Comparison of ENCODE assay signal across 8 cellular contexts in the genomic region with DNA sequence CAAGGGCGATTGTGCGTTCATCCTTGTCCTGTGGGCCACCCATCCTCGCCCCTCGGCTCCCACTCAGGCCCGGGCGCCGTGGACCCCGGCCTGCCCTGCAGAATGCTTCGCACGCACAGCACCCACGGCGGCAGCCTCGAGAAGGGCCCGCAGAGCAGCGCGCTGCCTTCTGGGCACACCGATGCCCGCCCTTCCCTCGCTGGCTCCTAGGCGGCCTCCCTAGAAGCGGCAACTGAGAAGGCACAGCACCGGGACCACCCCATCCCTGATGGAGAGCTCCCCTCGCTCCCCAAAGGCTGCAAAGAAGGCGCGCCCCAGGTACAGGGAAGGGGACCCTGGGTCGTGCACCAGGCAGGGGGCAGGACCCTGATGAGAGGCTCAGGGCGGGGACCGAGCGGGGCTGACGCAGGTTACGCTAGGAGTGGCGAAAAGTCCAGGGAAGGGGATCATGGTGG. TPM values are rescaled to one million over a fixed set of nuclear protein-coding genes. Genes with fewer than 3 reads are reported as not detected.
DNase-seq lines count a peak whose midpoint lies in the region; ATAC-seq, FAIRE-seq and TF ChIP-seq lines count a peak whose summit lies in the region.

No MANE protein-coding gene starts in this region.

- peaks cover 11 to 23% of the 10 kb centered on the region in 2 experiments; a peak in 3 of 4 replicates for H3K4me1 ChIP-seq in HCT116 (ENCODE audit: control insufficient read depth in 1 of 2, insufficient read depth in 2 of 2, low read length in 2 of 2)
- H3K4me1 ChIP-seq in esophagus (ENCODE audit: control insufficient read depth in 2 of 2, insufficient read depth in 2 of 2, low read length in 1 of 2) = peaks cover 17 to 27% of the 10 kb centered on the region in 2 donors
- H3K4me1 ChIP-seq in trophoblast cell (ENCODE audit: control insufficient read depth in 1 of 2, insufficient read depth in 2 of 2, low read length in 2 of 2) = peaks cover 11 to 29% of the 10 kb centered on the region in 2 experiments

- H3K4me3 ChIP-seq in HCT116 (replicated peaks in 1 of 2; ENCODE audit: low read depth in 1 of 2, low read length in 2 of 2) = peak overlapping the region; percentile 92 to 97
- peak overlapping the region; percentile 79 to 84 for H3K4me3 ChIP-seq in esophagus (ENCODE audit: low read depth in 1 of 2, low read length in 2 of 2)
- peak overlapping the region; percentile 97 for H3K4me3 ChIP-seq in trophoblast cell (ENCODE audit: low read depth, low read length)

- H3K14ac ChIP-seq in trophoblast cell (ENCODE audit: low read length) = peak overlapping the region; percentile 95

- TF ChIP-seq RAD21 in HCT116 (IDR thresholded peaks at IDR 0.05; ENCODE audit: low read depth) = no peak

- POLR2A ChIA-PET in HCT116 (lab: Charles Lee) = no interaction called here

- H3K36me3 ChIP-seq in HCT116 (ENCODE audit: control insufficient read depth in 1 of 2, insufficient read depth in 2 of 2, low read length in 2 of 2) (no peaks in the 10 kb centered on the region), esophagus (ENCODE audit: control insufficient read depth in 2 of 2, insufficient read depth in 2 of 2, low read length in 1 of 2) (peaks cover 0 to 5% of the 10 kb centered on the region in 2 donors), trophoblast cell (ENCODE audit: control insufficient read depth in 1 of 2, insufficient read depth in 2 of 2, low read length in 2 of 2) (peaks cover 12 to 20% of the 10 kb centered on the region in 2 experiments)

- H3K27ac Mint-ChIP-seq in activated CD4-positive, alpha-beta T cell treated with anti-CD3 and anti-CD28 coated beads, Interleukin-2, amount 10 ng/mL, durations not matched to agents 24 days and 14 days = peak overlapping the region; percentile 95

- TF ChIP-seq POLR2A in HCT116 (IDR thresholded peaks at IDR 0.05; ENCODE audit: borderline replicate concordance, extremely low read depth, insufficient read depth, insufficient read length) = no peak

- no peaks in the 10 kb centered on the region for H3K9me3 ChIP-seq in HCT116 (ENCODE audit: control insufficient read depth in 1 of 2, insufficient read depth in 1 of 2, low read depth in 1 of 2, low read length in 2 of 2)
- no peaks in the 10 kb centered on the region for H3K9me3 ChIP-seq in esophagus (ENCODE audit: control insufficient read depth in 2 of 2, insufficient read depth in 1 of 2, low read depth in 1 of 2, low read length in 1 of 2)
- H3K9me3 ChIP-seq in trophoblast cell (ENCODE audit: insufficient read depth, low read depth, low read length) = no peaks in the 10 kb centered on the region

- H3K36me3 Mint-ChIP-seq in activated CD4-positive, alpha-beta T cell treated with anti-CD3 and anti-CD28 coated beads, Interleukin-2, amount 10 ng/mL, durations not matched to agents 24 days and 14 days (ENCODE audit: low read depth) = peaks cover 23% of the 10 kb centered on the region

- H3K79me1 ChIP-seq in trophoblast cell (ENCODE audit: low read length) = peaks cover 17% of the 10 kb centered on the region

- RAD21 ChIA-PET in HCT116 (lab: Charles Lee; ENCODE audit: low non-redundant PET in 1 of 2, low total read pairs in 2 of 2, uncharacterized antibody in 2 of 2, unreplicated experiment in 2 of 2) = no interaction called here

- no peak for TF ChIP-seq CTCF in HCT116 (IDR thresholded peaks at IDR 0.05 in 2 of 3, conservative IDR thresholded peaks at IDR 0.05 in 1 of 3; ENCODE audit: borderline replicate concordance in 1 of 3, insufficient read depth in 1 of 3, low read depth in 2 of 3, low read length in 2 of 3)

- no TSS peak for BruUV-seq in HCT116 (replicated peaks; lab: Mats Ljungman, UMichigan)

- ATAC-seq in HCT116 = no peak

- H3K9me3 Mint-ChIP-seq in activated CD4-positive, alpha-beta T cell treated with anti-CD3 and anti-CD28 coated beads, Interleukin-2, amount 10 ng/mL, durations not matched to agents 24 days and 14 days = no peaks in the 10 kb centered on the region

- WGBS in esophagus, 2 donors = 1 to 2% methylated on average over 32 of the region's 32 CpGs
- no CpG with 5 or more reads among the region's 32 CpGs for WGBS in trophoblast cell (ENCODE audit: extremely low coverage, insufficient coverage, insufficient read length)

- H2AFZ ChIP-seq in HCT116 (ENCODE audit: low read depth, low read length, poor library complexity, severe bottlenecking) (no peak overlapping the region), trophoblast cell (ENCODE audit: insufficient read depth, low read length, poor library complexity) (no peak overlapping the region)

- CTCF ChIA-PET in HCT116 (lab: Charles Lee) = no interaction called here

- H3K4me3 Mint-ChIP-seq in activated CD4-positive, alpha-beta T cell treated with anti-CD3 and anti-CD28 coated beads, Interleukin-2, amount 10 ng/mL, durations not matched to agents 24 days and 14 days = peak overlapping the region; percentile 97

- H2BK12ac ChIP-seq in trophoblast cell (ENCODE audit: low read length) = no peak overlapping the region

- H2BK120ac ChIP-seq in trophoblast cell (ENCODE audit: insufficient read depth, low read length, poor library complexity) = no peak overlapping the region

- H4K91ac ChIP-seq in trophoblast cell (ENCODE audit: low read depth, low read length) = peak overlapping the region; percentile 94

- H4K8ac ChIP-seq in trophoblast cell (ENCODE audit: low read depth, low read length) = peak overlapping the region; percentile 74

- H3K27me3 Mint-ChIP-seq in activated CD4-positive, alpha-beta T cell treated with anti-CD3 and anti-CD28 coated beads, Interleukin-2, amount 10 ng/mL, durations not matched to agents 24 days and 14 days = no peaks in the 10 kb centered on the region

- H3K4me2 ChIP-seq in HCT116 (ENCODE audit: low read length) (peak overlapping the region; percentile 99), trophoblast cell (ENCODE audit: low read length) (peak overlapping the region; percentile 88)

- FAIRE-seq in HTR-8/SVneo (lab: Jason Lieb, UNC) = no peak

- peaks cover 64% of the 10 kb centered on the region for H3K4me1 Mint-ChIP-seq in activated CD4-positive, alpha-beta T cell treated with anti-CD3 and anti-CD28 coated beads, Interleukin-2, amount 10 ng/mL, durations not matched to agents 24 days and 14 days

- H3K27ac ChIP-seq in HCT116 (ENCODE audit: low read depth, low read length) (peak overlapping the region; percentile 81), esophagus (ENCODE audit: low read depth in 2 of 2, low read length in 1 of 2) (peak overlapping the region; percentile 92 to 97), trophoblast cell (ENCODE audit: low read depth, low read length) (peak overlapping the region; percentile 83)

- H3K9ac ChIP-seq in HCT116 (ENCODE audit: low read length) = peak overlapping the region; percentile 87
- H3K9ac ChIP-seq in trophoblast cell (ENCODE audit: low read length) = peak overlapping the region; percentile 93

- H3K79me2 ChIP-seq in HCT116 (ENCODE audit: insufficient read depth, low read length) = peaks cover 71% of the 10 kb centered on the region
- peaks cover 51% of the 10 kb centered on the region for H3K79me2 ChIP-seq in trophoblast cell (ENCODE audit: control insufficient read depth, insufficient read depth, low read length, poor library complexity)

- intact Hi-C loops in HCT116 (cut with micrococcal nuclease) = loop anchor here (5.0 kb wide), 1 partner anchor 113 kb away; a partner anchor contains a TSS
- intact Hi-C loops in activated CD4-positive, alpha-beta T cell treated with anti-CD3 and anti-CD28 coated beads, Interleukin-2, amount 10 ng/mL, durations not matched to agents 24 days and 14 days (cut with micrococcal nuclease) = loop anchor here (1.0 to 2.0 kb wide), 3 partner anchors 94 to 173 kb away; a partner anchor contains a TSS

- H3K18ac ChIP-seq in trophoblast cell (ENCODE audit: low read length) = peak overlapping the region; percentile 31

- H4K20me1 ChIP-seq in HCT116 (ENCODE audit: insufficient read depth) = no peaks in the 10 kb centered on the region

- H3K4ac ChIP-seq in trophoblast cell (ENCODE audit: low read depth, low read length) = peak overlapping the region; percentile 87

- no peaks in the 10 kb centered on the region for H3K9me2 ChIP-seq in HCT116 (ENCODE audit: insufficient read depth)

- peak overlapping the region; percentile 65 for H4K12ac ChIP-seq in trophoblast cell (ENCODE audit: low read depth, low read length)

- H3K27me3 ChIP-seq in HCT116 (ENCODE audit: insufficient read depth, low read length) = no peaks in the 10 kb centered on the region
- no peaks in the 10 kb centered on the region for H3K27me3 ChIP-seq in esophagus (ENCODE audit: control insufficient read depth in 1 of 2, insufficient read depth in 2 of 2, low read length in 2 of 2)
- no peaks in the 10 kb centered on the region for H3K27me3 ChIP-seq in trophoblast cell (ENCODE audit: insufficient read depth, low read length)

- peak overlapping the region; percentile 65 for H2BK5ac ChIP-seq in trophoblast cell (ENCODE audit: low read depth, low read length, poor library complexity)

- H2AK5ac ChIP-seq in trophoblast cell (ENCODE audit: low read length) = peak overlapping the region; percentile 90

- no peak for DNase-seq in HCT116 (ENCODE audit: low read depth, low spot score)
- DNase-seq in activated CD4-positive, alpha-beta T cell treated with anti-CD3 and anti-CD28 coated beads, Interleukin-2, amount 10 ng/mL, durations not matched to agents 24 days and 14 days = peak; percentile 77
- DNase-seq in trophoblast cell = peak in 1 of 2 donors; percentile 16
- DNase-seq in NCI-H1092 treated with DMSO at 0.1 percent for 48 hours (lab: John Stamatoyannopoulos, UW) = no peak
- DNase-seq in HTR-8/SVneo (ENCODE audit: insufficient read length, low spot score) = no peak
- no peak for DNase-seq in ecto neural progenitor cell (ENCODE audit: low spot score)
- DNase-seq in ureter (ENCODE audit: low spot score) = no peak

- no peak overlapping the region for H3K23ac ChIP-seq in trophoblast cell (ENCODE audit: low read length)

TF ChIP-seq in HCT116, 20 proteins besides CTCF, POLR2A, EP300 and RAD21 (continues in another document):
- TF ChIP-seq ELF1 (IDR thresholded peaks at IDR 0.05; ENCODE audit: borderline replicate concordance, low read depth) (no peak), EZH2phosphoT487 (IDR thresholded peaks at IDR 0.05; ENCODE audit: borderline replicate concordance) (no peak)

RNA-seq across cellular contexts. Expression of a gene that starts 1.0 kb away (rescaled TPM):
- 203 TPM for total RNA-seq in HCT116 (2021; ENCODE audit: unreplicated experiment)
- polyA plus RNA-seq in HCT116 (2012) = 163 and 180 TPM in 2 replicates
- total RNA-seq in activated CD4-positive, alpha-beta T cell treated with anti-CD3 and anti-CD28 coated beads, Interleukin-2, amount 10 ng/mL, durations not matched to agents 24 days and 14 days = 291 and 297 TPM in 2 replicates
- polyA plus RNA-seq in esophagus = 100 to 1,000 TPM; 221 to 272 TPM
- polyA plus RNA-seq in trophoblast cell (2013) = 315 and 324 TPM in 2 replicates
- total RNA-seq in ureter = 284 TPM
